In the genomic region with DNA sequence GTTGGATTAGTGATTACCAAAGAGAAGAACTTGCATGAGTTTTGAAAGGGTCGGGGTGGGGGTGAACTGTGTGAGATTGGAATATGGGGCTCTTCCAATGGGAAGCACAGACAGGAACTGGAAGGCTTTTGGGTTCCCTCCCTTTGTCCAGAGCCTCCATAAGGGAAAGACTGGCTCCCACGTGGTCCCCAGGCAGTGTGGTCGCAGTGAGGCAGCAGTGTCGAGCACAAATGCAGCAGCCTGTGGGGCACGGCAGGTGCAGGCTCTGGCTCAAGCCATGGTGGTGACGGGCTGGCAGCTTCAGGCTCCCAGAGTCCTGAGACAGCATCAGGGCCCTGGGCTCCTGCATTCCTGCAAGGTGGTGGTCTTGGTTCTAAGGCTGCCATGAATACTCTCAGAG, we compare ENCODE assay signal across 32 cellular contexts. TPM values are rescaled to one million over a fixed set of nuclear protein-coding genes. Genes with fewer than 3 reads are reported as not detected.
DNase-seq lines count a peak whose midpoint lies in the region; TF ChIP-seq lines count a peak whose summit lies in the region.
"Had no signal": no experiment of that assay in that cellular context is flagged by ENCODE, and none has a peak within 500 bp of the region (broad histone marks: within the 10 kb centered on the region; RNA-seq: fewer than 3 reads in every experiment).

No MANE protein-coding gene starts in this region.

- H3K23me2 ChIP-seq in H9 (ENCODE audit: insufficient read length, low read depth, low read length, poor library complexity, severe bottlenecking) = no peaks in the 10 kb centered on the region

- H3K9me3 Mint-ChIP-seq in H9 = peaks cover 0 to 2% of the 10 kb centered on the region in 2 experiments; a peak in 1 of 5 replicates
- H3K9me3 Mint-ChIP-seq: CD4-positive, alpha-beta T cell; CD8-positive, alpha-beta T cell had no signal

- no peak overlapping the region for H3K23ac ChIP-seq in H9 (ENCODE audit: insufficient read length, low read depth, low read length)

- no peaks in the 10 kb centered on the region for H3K9me3 ChIP-seq in H9 (ENCODE audit: control insufficient read depth, low read depth, low read length)
- H3K9me3 ChIP-seq: A549; BE2C; BLaER1; BLaER1 treated with 17β-estradiol and CSF1 and Interleukin-3, amounts not matched to agents 10 nM and 100 nM; Caco-2 had no signal

- H4K8ac ChIP-seq in H9 (replicated peaks; ENCODE audit: insufficient read length, low read depth, low read length) = no peak overlapping the region

- no peak overlapping the region for H2BK15ac ChIP-seq in H9 (ENCODE audit: low read depth, low read length)

- no peak overlapping the region for H4K91ac ChIP-seq in H9 (ENCODE audit: insufficient read length, low read depth, low read length)

- H3K79me1 ChIP-seq in H9 (ENCODE audit: insufficient read depth, low read depth, low read length, poor library complexity, severe bottlenecking) = no peaks in the 10 kb centered on the region

- H2BK5ac ChIP-seq in H9 (ENCODE audit: insufficient read length, low read length) = no peak overlapping the region

- H3K27me3 ChIP-seq in H9 (ENCODE audit: insufficient read depth, low read length) = no peaks in the 10 kb centered on the region
- H3K27me3 ChIP-seq: BE2C; BLaER1; BLaER1 treated with 17β-estradiol and CSF1 and Interleukin-3, amounts not matched to agents 10 nM and 100 nM had no signal

- no peak overlapping the region for H2AK5ac ChIP-seq in H9 (ENCODE audit: insufficient read length, low read length)

- no peak overlapping the region for H3K9ac ChIP-seq in H9 (ENCODE audit: extremely low read depth, insufficient read length, low read length)
- H3K9ac ChIP-seq: BLaER1; BLaER1 treated with 17β-estradiol and CSF1 and Interleukin-3, amounts not matched to agents 10 nM and 100 nM had no signal

- H3K27ac ChIP-seq in H9 (ENCODE audit: insufficient read length, low read depth, low read length) = no peak overlapping the region
- H3K27ac ChIP-seq: 22Rv1; A549; BLaER1; BLaER1 treated with 17β-estradiol and CSF1 and Interleukin-3, amounts not matched to agents 10 nM and 100 nM; C4-2B had no signal

- H3K4me1 Mint-ChIP-seq in H9 = no peaks in the 10 kb centered on the region
- H3K4me1 Mint-ChIP-seq: B cell; CD14-positive monocyte; CD4-positive, alpha-beta memory T cell; CD4-positive, CD25-positive, alpha-beta regulatory T cell; CD8-positive, alpha-beta memory T cell had no signal

- H4K5ac ChIP-seq in H9 (ENCODE audit: insufficient read length, low read depth, low read length) = no peak overlapping the region

- H3K36me3 Mint-ChIP-seq in H9 (ENCODE audit: insufficient read depth in 1 of 3, low read depth in 3 of 3) = peaks cover 0 to 2% (median 0%) of the 10 kb centered on the region in 3 experiments; a peak in 3 of 7 replicates
- H3K36me3 Mint-ChIP-seq: CD14-positive monocyte; CD4-positive, CD25-positive, alpha-beta regulatory T cell; CD8-positive, alpha-beta T cell had no signal

- H2BK12ac ChIP-seq in H9 (ENCODE audit: insufficient read length, low read depth, low read length) = no peak overlapping the region

- no peak overlapping the region for H3K4me2 ChIP-seq in H9 (ENCODE audit: insufficient read depth, insufficient read length, low read length)
- H3K4me2 ChIP-seq: A549; BLaER1; BLaER1 treated with 17β-estradiol and CSF1 and Interleukin-3, amounts not matched to agents 10 nM and 100 nM had no signal

- no peaks in the 10 kb centered on the region for H3K4me1 ChIP-seq in H9 (ENCODE audit: insufficient read depth, low read length)
- H3K4me1 ChIP-seq: A549; BE2C; BLaER1; BLaER1 treated with 17β-estradiol and CSF1 and Interleukin-3, amounts not matched to agents 10 nM and 100 nM; Caco-2 had no signal

- no peak overlapping the region for H2BK20ac ChIP-seq in H9 (ENCODE audit: low read depth, low read length, poor library complexity, severe bottlenecking)

- H3K4me3 Mint-ChIP-seq in H9 = no peak overlapping the region
- H3K4me3 Mint-ChIP-seq: B cell; CD14-positive monocyte; CD4-positive, alpha-beta memory T cell; CD4-positive, alpha-beta T cell; CD4-positive, CD25-positive, alpha-beta regulatory T cell; CD8-positive, alpha-beta memory T cell; CD8-positive, alpha-beta T cell had no signal

- no peak overlapping the region for H2BK120ac ChIP-seq in H9 (ENCODE audit: low read depth, low read length, poor library complexity, severe bottlenecking)

- H2AFZ ChIP-seq in H9 (ENCODE audit: low read length) = no peak overlapping the region

- H4K20me1 ChIP-seq in H9 (ENCODE audit: control insufficient read depth, insufficient read depth, insufficient read length) = no peaks in the 10 kb centered on the region
- H4K20me1 ChIP-seq: BLaER1; BLaER1 treated with 17β-estradiol and CSF1 and Interleukin-3, amounts not matched to agents 10 nM and 100 nM had no signal

- no CpG with 5 or more reads among the region's 6 CpGs for whole genome bisulfite sequencing in H9 (ENCODE audit: extremely low coverage, insufficient read length, low lambda C conversion rate)

- H3K27me3 Mint-ChIP-seq in H9 (ENCODE audit: low read depth) = no peaks in the 10 kb centered on the region
- H3K27me3 Mint-ChIP-seq: B cell; CD4-positive, alpha-beta memory T cell; CD4-positive, alpha-beta T cell; CD4-positive, CD25-positive, alpha-beta regulatory T cell; CD8-positive, alpha-beta memory T cell had no signal

- 0 out of 2 replicates have a peak overlapping the region, but pooled peaks have one; percentile 45 for H3K14ac ChIP-seq in H9 (ENCODE audit: insufficient read depth, low read length)

- H3K79me2 ChIP-seq in H9 (ENCODE audit: insufficient read depth, low read length) = no peaks in the 10 kb centered on the region

- no peak overlapping the region for H3T11ph ChIP-seq in H9 (ENCODE audit: low read length)

- H3K18ac ChIP-seq in H9 (ENCODE audit: insufficient read length, low read depth, low read length) = no peak overlapping the region

- no peak overlapping the region for H3K56ac ChIP-seq in H9 (ENCODE audit: insufficient read length, low read depth, low read length)

- no peak for TF ChIP-seq CTCF in H9 (conservative IDR thresholded peaks at IDR 0.05)

- H3K4ac ChIP-seq in H9 (ENCODE audit: low read depth, low read length) = no peak overlapping the region

- peak overlapping the region in 1 of 3 experiments; percentile 44; a peak in 1 of 7 replicates for H3K27ac Mint-ChIP-seq in H9
- H3K27ac Mint-ChIP-seq: B cell; CD14-positive monocyte; CD4-positive, alpha-beta memory T cell; CD4-positive, alpha-beta T cell; CD4-positive, CD25-positive, alpha-beta regulatory T cell; CD8-positive, alpha-beta memory T cell; CD8-positive, alpha-beta T cell had no signal

- DNase-seq in H9 = no peak
- DNase-seq in central memory CD4-positive, alpha-beta T cell = no peak
- DNase-seq: 8988T; ACHN; AML-193; BE2C; C1 segment of cervical spinal cord; Caco-2; Calu3; CD4-positive, alpha-beta memory T cell; CD4-positive, alpha-beta T cell; CD4-positive, CD25-positive, alpha-beta regulatory T cell; CD8-positive, alpha-beta memory T cell; CD8-positive, alpha-beta T cell; COR-L47; DMS 273 treated with DMSO at 0.1 percent for 48 hours; DMS153; DMS53; DMS79; DMS79 treated with DMSO at 0.1 percent for 48 hours; DND-41; EL had no signal

RNA-seq across cellular contexts. Expression of gene VCX2, which starts 45.5 kb away (rescaled TPM):
- not detected in 2 replicates for total RNA-seq in H9 (2021)
- total RNA-seq: A172; A673; B cell; Caco-2; Calu3; CD4-positive, alpha-beta memory T cell; CD4-positive, alpha-beta T cell; CD4-positive, CD25-positive, alpha-beta regulatory T cell; CD8-positive, alpha-beta memory T cell; CD8-positive, alpha-beta T cell; Daoy had no signal
